Comparison of ENCODE assay signal across 36 cellular contexts in genomic region chr19:3651684-3652083, GRCh38. TPM values are rescaled to one million over a fixed set of nuclear protein-coding genes. Genes with fewer than 3 reads are reported as not detected.
"Had no signal": no experiment of that assay in that cellular context is flagged by ENCODE, and none has a peak within 500 bp of the region (broad histone marks: within the 10 kb centered on the region; RNA-seq: fewer than 3 reads in every experiment).

No MANE protein-coding gene starts in this region.

- H3K36me3 Mint-ChIP-seq: activated naive CD4-positive, alpha-beta T cell treated with anti-CD3 and anti-CD28 coated beads, Interleukin-2, amount 10 ng/mL, durations not matched to agents 7 days and 5 days; activated naive CD4-positive, alpha-beta T cell treated with anti-CD3 and anti-CD28 coated beads, Interleukin-2, amount 50 U/mL, for 24 hours; activated naive CD8-positive, alpha-beta T cell; T-cell had no signal

- H3K4me1 ChIP-seq: ascending aorta had no signal

- H3K27ac Mint-ChIP-seq: activated B cell treated with CpG ODN at 0.5 μM for 24 hours; activated CD4-positive, alpha-beta memory T cell treated with anti-CD3 and anti-CD28 coated beads for 36 hours; activated CD4-positive, alpha-beta T cell treated with anti-CD3 and anti-CD28 coated beads, Interleukin-2, amount 10 ng/mL, durations not matched to agents 24 days and 14 days; activated CD8-positive, alpha-beta T cell treated with anti-CD3 and anti-CD28 coated beads for 36 hours; activated naive CD4-positive, alpha-beta T cell treated with anti-CD3 and anti-CD28 coated beads, Interleukin-2, amount 10 ng/mL, durations not matched to agents 7 days and 5 days; activated naive CD4-positive, alpha-beta T cell treated with anti-CD3 and anti-CD28 coated beads, Interleukin-2, amount 50 U/mL, for 24 hours; activated naive CD8-positive, alpha-beta T cell; activated naive CD8-positive, alpha-beta T cell treated with anti-CD3 and anti-CD28 coated beads, Interleukin-2, amount 10 ng/mL, durations not matched to agents 7 days and 5 days; activated naive CD8-positive, alpha-beta T cell treated with anti-CD3 and anti-CD28 coated beads, Interleukin-2, amount 50 U/mL, for 24 hours; activated T-cell treated with anti-CD3 and anti-CD28 coated beads, Interleukin-2, amount 50 U/mL, for 72 hours; activated T-helper 2 cell treated with anti-CD3 and anti-CD28 coated beads, Interferon-gamma antibody, Interleukin-2, Interleukin-4, amounts not matched to agents 10 μg/mL and 5 μg/mL and 100 μg/mL, durations not matched to agents 14 hours and 24 hours and 36 hours; brain; T-cell; T-helper 2 cell treated with Interferon-gamma antibody and Interleukin-4, amounts not matched to agents 5 μg/mL and 100 μg/mL, for 36 hours had no signal

- H3K9me3 ChIP-seq: ascending aorta had no signal

- H3K27me3 Mint-ChIP-seq: activated B cell treated with CpG ODN at 0.5 μM for 24 hours; activated CD4-positive, alpha-beta memory T cell treated with anti-CD3 and anti-CD28 coated beads for 36 hours; activated CD4-positive, alpha-beta T cell treated with anti-CD3 and anti-CD28 coated beads, Interleukin-2, amount 10 ng/mL, durations not matched to agents 24 days and 14 days; activated CD8-positive, alpha-beta T cell treated with anti-CD3 and anti-CD28 coated beads for 36 hours; activated naive CD4-positive, alpha-beta T cell treated with anti-CD3 and anti-CD28 coated beads, Interleukin-2, amount 10 ng/mL, durations not matched to agents 7 days and 5 days; activated naive CD4-positive, alpha-beta T cell treated with anti-CD3 and anti-CD28 coated beads, Interleukin-2, amount 50 U/mL, for 24 hours; activated naive CD8-positive, alpha-beta T cell; activated naive CD8-positive, alpha-beta T cell treated with anti-CD3 and anti-CD28 coated beads, Interleukin-2, amount 10 ng/mL, durations not matched to agents 7 days and 5 days; activated naive CD8-positive, alpha-beta T cell treated with anti-CD3 and anti-CD28 coated beads, Interleukin-2, amount 50 U/mL, for 24 hours; brain; central memory CD8-positive, alpha-beta T cell; T-cell had no signal

- H3K4me3 ChIP-seq: ascending aorta, cardiac muscle cell had no signal

- H3K27ac ChIP-seq: ascending aorta, cardiac muscle cell, VCaP had no signal

- H3K4me1 Mint-ChIP-seq: activated CD4-positive, alpha-beta T cell treated with anti-CD3 and anti-CD28 coated beads, Interleukin-2, amount 10 ng/mL, durations not matched to agents 24 days and 14 days; activated naive CD4-positive, alpha-beta T cell treated with anti-CD3 and anti-CD28 coated beads, Interleukin-2, amount 10 ng/mL, durations not matched to agents 7 days and 5 days; activated naive CD4-positive, alpha-beta T cell treated with anti-CD3 and anti-CD28 coated beads, Interleukin-2, amount 50 U/mL, for 24 hours; activated naive CD8-positive, alpha-beta T cell treated with anti-CD3 and anti-CD28 coated beads, Interleukin-2, amount 10 ng/mL, durations not matched to agents 7 days and 5 days; activated naive CD8-positive, alpha-beta T cell treated with anti-CD3 and anti-CD28 coated beads, Interleukin-2, amount 50 U/mL, for 24 hours; brain; central memory CD8-positive, alpha-beta T cell; T-cell had no signal

- DNase-seq: activated B cell treated with CpG ODN at 0.5 μM for 24 hours; activated CD4-positive, alpha-beta memory T cell treated with anti-CD3 and anti-CD28 coated beads for 36 hours; activated CD4-positive, alpha-beta T cell treated with anti-CD3 and anti-CD28 coated beads for 4 hours; activated CD4-positive, alpha-beta T cell treated with anti-CD3 and anti-CD28 coated beads, Interleukin-2, amount 10 ng/mL, durations not matched to agents 24 days and 14 days; activated CD4-positive, alpha-beta T cell treated with anti-CD3 and anti-CD28 coated beads, Interleukin-2, amount 50 U/mL, for 1 hour; activated CD4-positive, alpha-beta T cell treated with anti-CD3 and anti-CD28 coated beads, Interleukin-2, amount 50 U/mL, for 4 hours; activated CD4-positive, CD25-positive, alpha-beta regulatory T cell treated with anti-CD3 and anti-CD28 coated beads, Interleukin-2, amount 50 U/mL, for 72 hours; activated CD8-positive, alpha-beta memory T cell treated with anti-CD3 and anti-CD28 coated beads, Interleukin-2, amount 50 U/mL, for 4 hours; activated CD8-positive, alpha-beta T cell treated with anti-CD3 and anti-CD28 coated beads for 36 hours; activated effector memory CD4-positive, alpha-beta T cell treated with Interleukin-2 at 50 U/mL for 16 hours; activated gamma-delta T cell; activated naive CD4-positive, alpha-beta T cell treated with anti-CD3 and anti-CD28 coated beads, Interleukin-2, amount 10 ng/mL, durations not matched to agents 7 days and 5 days; activated naive CD4-positive, alpha-beta T cell treated with Interleukin-2 at 50 U/mL for 16 hours; activated naive CD8-positive, alpha-beta T cell treated with anti-CD3 and anti-CD28 coated beads, Interleukin-2, amount 10 ng/mL, durations not matched to agents 7 days and 5 days; activated naive CD8-positive, alpha-beta T cell treated with anti-CD3 and anti-CD28 coated beads, Interleukin-2, amount 50 U/mL, for 24 hours; activated T-cell treated with anti-CD3 and anti-CD28 coated beads for 4 hours; activated T-cell treated with anti-CD3 and anti-CD28 coated beads, Interleukin-2, amount 50 U/mL, for 1 hour; activated T-cell treated with anti-CD3 and anti-CD28 coated beads, Interleukin-2, amount 50 U/mL, for 4 hours; activated T-cell treated with anti-CD3 and anti-CD28 coated beads, Interleukin-2, amount 50 U/mL, for 72 hours; amygdala; anterior cingulate cortex; caudate nucleus; cerebellar nuclear complex; T-cell; T-helper 2 cell; T-helper 9 cell had no signal

- H3K9me3 Mint-ChIP-seq: activated B cell treated with CpG ODN at 0.5 μM for 24 hours; activated CD4-positive, alpha-beta memory T cell treated with anti-CD3 and anti-CD28 coated beads for 36 hours; activated CD4-positive, alpha-beta T cell treated with anti-CD3 and anti-CD28 coated beads, Interleukin-2, amount 10 ng/mL, durations not matched to agents 24 days and 14 days; activated CD8-positive, alpha-beta T cell treated with anti-CD3 and anti-CD28 coated beads for 36 hours; activated naive CD4-positive, alpha-beta T cell treated with anti-CD3 and anti-CD28 coated beads, Interleukin-2, amount 10 ng/mL, durations not matched to agents 7 days and 5 days; activated naive CD4-positive, alpha-beta T cell treated with anti-CD3 and anti-CD28 coated beads, Interleukin-2, amount 50 U/mL, for 24 hours; activated naive CD8-positive, alpha-beta T cell treated with anti-CD3 and anti-CD28 coated beads, Interleukin-2, amount 10 ng/mL, durations not matched to agents 7 days and 5 days; activated naive CD8-positive, alpha-beta T cell treated with anti-CD3 and anti-CD28 coated beads, Interleukin-2, amount 50 U/mL, for 24 hours; activated T-cell treated with anti-CD3 and anti-CD28 coated beads, Interleukin-2, amount 50 U/mL, for 4 hours; activated T-cell treated with anti-CD3 and anti-CD28 coated beads, Interleukin-2, amount 50 U/mL, for 72 hours; activated T-helper 2 cell treated with anti-CD3 and anti-CD28 coated beads, Interferon-gamma antibody, Interleukin-2, Interleukin-4, amounts not matched to agents 10 μg/mL and 5 μg/mL and 100 μg/mL, durations not matched to agents 14 hours and 24 hours and 36 hours; brain; central memory CD8-positive, alpha-beta T cell; T-cell; T-helper 2 cell treated with Interferon-gamma antibody and Interleukin-4, amounts not matched to agents 5 μg/mL and 100 μg/mL, for 36 hours had no signal

- ATAC-seq: activated CD8-positive, alpha-beta T cell treated with anti-CD3 and anti-CD28 coated beads for 36 hours; activated naive CD8-positive, alpha-beta T cell treated with anti-CD3 and anti-CD28 coated beads, Interleukin-2, amount 50 U/mL, for 24 hours; activated T-cell treated with anti-CD3 and anti-CD28 coated beads, Interleukin-2, amount 50 U/mL, for 4 hours; activated T-cell treated with anti-CD3 and anti-CD28 coated beads, Interleukin-2, amount 50 U/mL, for 72 hours; T-cell had no signal

- H3K27me3 ChIP-seq: ascending aorta, cardiac muscle cell had no signal

- H3K4me3 Mint-ChIP-seq: activated B cell treated with CpG ODN at 0.5 μM for 24 hours; activated CD4-positive, alpha-beta memory T cell treated with anti-CD3 and anti-CD28 coated beads for 36 hours; activated CD4-positive, alpha-beta T cell treated with anti-CD3 and anti-CD28 coated beads, Interleukin-2, amount 10 ng/mL, durations not matched to agents 24 days and 14 days; activated CD8-positive, alpha-beta T cell treated with anti-CD3 and anti-CD28 coated beads for 36 hours; activated naive CD4-positive, alpha-beta T cell treated with anti-CD3 and anti-CD28 coated beads, Interleukin-2, amount 10 ng/mL, durations not matched to agents 7 days and 5 days; activated naive CD4-positive, alpha-beta T cell treated with anti-CD3 and anti-CD28 coated beads, Interleukin-2, amount 50 U/mL, for 24 hours; activated naive CD8-positive, alpha-beta T cell; activated naive CD8-positive, alpha-beta T cell treated with anti-CD3 and anti-CD28 coated beads, Interleukin-2, amount 10 ng/mL, durations not matched to agents 7 days and 5 days; activated naive CD8-positive, alpha-beta T cell treated with anti-CD3 and anti-CD28 coated beads, Interleukin-2, amount 50 U/mL, for 24 hours; activated T-cell treated with anti-CD3 and anti-CD28 coated beads, Interleukin-2, amount 50 U/mL, for 4 hours; activated T-cell treated with anti-CD3 and anti-CD28 coated beads, Interleukin-2, amount 50 U/mL, for 72 hours; brain; central memory CD8-positive, alpha-beta T cell; T-cell; T-helper 2 cell treated with Interferon-gamma antibody and Interleukin-4, amounts not matched to agents 5 μg/mL and 100 μg/mL, for 36 hours had no signal

RNA-seq across cellular contexts. Expression of gene TBXA2R, which starts 45.0 kb away (rescaled TPM):
- total RNA-seq: bronchial epithelial cell had no signal

RNA-seq across cellular contexts. Expression of gene TJP3, which starts 56.5 kb away (rescaled TPM):
- total RNA-seq: activated CD4-positive, alpha-beta T cell treated with anti-CD3 and anti-CD28 coated beads, Interleukin-2, amount 10 ng/mL, durations not matched to agents 24 days and 14 days had no signal
